8 cellular contexts compared by ENCODE assay signal in the genomic region with DNA sequence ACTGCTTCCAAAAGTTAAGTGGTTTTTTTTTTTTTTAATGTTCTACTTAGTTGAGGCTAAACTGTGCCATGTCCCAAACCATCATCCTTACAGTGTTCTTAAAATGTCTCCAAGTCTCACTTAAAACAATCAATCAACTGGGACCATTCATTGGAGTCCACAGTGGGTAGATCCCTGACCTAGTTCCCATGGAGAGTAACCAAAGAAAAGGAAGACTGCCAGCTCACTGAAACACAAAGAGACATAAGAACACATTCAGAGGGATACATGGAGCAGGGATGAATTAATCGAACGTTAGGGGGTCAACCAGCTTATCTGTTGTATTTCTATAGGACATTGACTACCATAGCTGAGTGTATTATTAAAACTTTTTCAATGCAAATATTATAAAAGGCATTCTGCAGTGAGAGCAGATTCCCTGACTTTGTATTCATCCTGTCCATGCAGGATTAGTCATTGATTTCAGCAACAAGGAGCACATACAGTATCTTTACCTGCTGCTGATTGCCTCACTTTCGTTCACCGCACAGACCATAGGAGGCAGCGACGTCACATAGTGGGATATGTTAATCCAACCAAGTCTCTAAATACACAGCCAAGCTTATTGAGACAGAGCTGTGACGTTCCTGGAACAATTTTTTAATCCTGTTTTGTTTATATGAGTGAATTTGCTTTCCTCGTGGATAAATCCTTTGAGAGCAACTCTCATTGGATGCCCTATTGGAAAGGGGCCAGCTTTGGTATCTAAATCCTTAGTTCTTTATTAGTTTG.
DNase-seq lines count a peak whose midpoint lies in the region; ATAC-seq and TF ChIP-seq lines count a peak whose summit lies in the region.

No MANE protein-coding gene starts in this region.

- H3K4me1 ChIP-seq in BE2C (no peaks in the 10 kb centered on the region; the same call in none of the 2 replicates), aorta (ENCODE audit: control insufficient read depth in 1 of 2, insufficient read depth in 2 of 2, low read length in 2 of 2) (no peaks in the 10 kb centered on the region)

- ATAC-seq in aorta (ENCODE audit: low FRiP score) (peak; percentile 66), HG02623 (IDR thresholded peaks at IDR 0.05; ENCODE audit: unreplicated experiment) (no peak)

- H3K9me3 ChIP-seq in BE2C (no peaks in the 10 kb centered on the region), aorta (ENCODE audit: control insufficient read depth, low read length) (no peaks in the 10 kb centered on the region)

- DNase-seq in BE2C (peak; percentile 47), HS-27A (ENCODE audit: low read depth) (peak; percentile 45), astrocyte of the hippocampus (ENCODE audit: low read depth, low spot score) (peak; percentile 71), kidney glomerular epithelial cell (lab: John Stamatoyannopoulos, UW) (peak; percentile 47), aorta (peak in 1 of 2 donors; percentile 42), cortex of kidney (lab: John Stamatoyannopoulos, UW) (no peak), GM19238 (ENCODE audit: insufficient read length, low spot score) (no peak)

- intact Hi-C loops in aorta (cut with DNase I): loop anchor here (2.0 to 10.0 kb wide), 4 partner anchors 365 to 851 kb away; a partner anchor contains a TSS

- no peak overlapping the region for H3K27ac ChIP-seq in aorta (ENCODE audit: low read depth in 1 of 2, low read length in 2 of 2)

- H3K27me3 ChIP-seq in BE2C (no peaks in the 10 kb centered on the region), aorta (ENCODE audit: control insufficient read depth in 1 of 2, insufficient read depth in 2 of 2, low read length in 1 of 2) (no peaks in the 10 kb centered on the region)

- TF ChIP-seq CTCF in BE2C (IDR thresholded peaks at IDR 0.05; ENCODE audit: low read depth, low read length): peak; percentile 44

- H3K4me3 ChIP-seq in BE2C (ENCODE audit: low read depth, low read length): peak overlapping the region; percentile 57
- no peak overlapping the region for H3K4me3 ChIP-seq in aorta (ENCODE audit: low read length in 2 of 2)

- WGBS in aorta, 2 donors: 32 to 33% methylated on average over 8 of the region's 8 CpGs

- no peaks in the 10 kb centered on the region for H3K36me3 ChIP-seq in BE2C
- H3K36me3 ChIP-seq in aorta (ENCODE audit: control insufficient read depth in 1 of 2, insufficient read depth in 2 of 2, low read length in 1 of 2): no peaks in the 10 kb centered on the region

Comparison
In these comparisons a context has a peak if more than half of its experiments do, and no peak if none do; other contexts are left out.
1. DNase-seq: peak in BE2C (single experiment), HS-27A (single experiment), astrocyte of the hippocampus (single experiment) and kidney glomerular epithelial cell (single experiment); none in cortex of kidney (single experiment) and GM19238 (single experiment).